23 cellular contexts compared by ENCODE assay signal in genomic region chr5:72418271-72418670, GRCh38.
A peak's percentile ranks its signal among the peaks of the same experiment; 100 is the strongest.
DNase-seq lines count a peak whose midpoint lies in the region; ATAC-seq, FAIRE-seq and TF ChIP-seq lines count a peak whose summit lies in the region.
"Had no signal": no experiment of that assay in that cellular context is flagged by ENCODE, and none has a peak within 500 bp of the region (broad histone marks: within the 10 kb centered on the region; RNA-seq: fewer than 3 reads in every experiment).

No MANE protein-coding gene starts in this region.

- H3F3A ChIP-seq in PC-3 (ENCODE audit: low read length, unreplicated experiment) = no peaks in the 10 kb centered on the region

- H2AFZ ChIP-seq in IMR-90 (replicated peaks; ENCODE audit: low read length, poor library complexity) (peak overlapping the region; percentile 18), K562 (ENCODE audit: low read depth, low read length) (peak overlapping the region; percentile 19; the same call in 1 of the 2 replicates), trophoblast cell (ENCODE audit: insufficient read depth, low read length, poor library complexity) (no peak overlapping the region), PC-3 (ENCODE audit: low read length) (no peak overlapping the region)

- H2BK15ac ChIP-seq in IMR-90 (ENCODE audit: low read depth, low read length) = no peak overlapping the region; the same call in 2 of the 3 replicates

- dilution Hi-C loops in IMR-90 (cut with HindIII; ENCODE audit: low sequenced_read_pairs, unreplicated experiment) = no loop called here

- no peak for TF ChIP-seq RAD21 in IMR-90 (IDR thresholded peaks at IDR 0.05; ENCODE audit: low read length)
- no peak for TF ChIP-seq RAD21 in K562 (CRISPR knock-in tag; conservative IDR thresholded peaks at IDR 0.05 in 1 of 2, IDR thresholded peaks at IDR 0.05 in 1 of 2)

- in situ Hi-C loops in IMR-90 (cut with MboI; ENCODE audit: low sequenced_read_pairs) = no loop called here
- in situ Hi-C loops in K562 (cut with MboI) = no loop called here

- no peak overlapping the region for H2AK9ac ChIP-seq in IMR-90 (replicated peaks; ENCODE audit: low read depth, low read length, poor library complexity)

- H4K91ac ChIP-seq in IMR-90 (ENCODE audit: insufficient read depth, low read depth, low read length) (no peak overlapping the region), trophoblast cell (ENCODE audit: low read depth, low read length) (no peak overlapping the region)

- POLR2A ChIA-PET in IMR-90 (lab: Charles Lee; ENCODE audit: unreplicated experiment) (no interaction called here), K562 (lab: Yijun Ruan, JAX) (interaction anchor here (1.0 kb wide), 1 partner anchor 38 kb away, joined by 3 read pairs; no protein-coding TSS in a partner anchor), PC-3 (lab: Charles Lee; ENCODE audit: unreplicated experiment) (no interaction called here)

- no peak for TF ChIP-seq EP300 in K562 (IDR thresholded peaks at IDR 0.05; ENCODE audit: low read length)

- H3K4me3 ChIP-seq in IMR-90 (ENCODE audit: insufficient read depth, low read depth, low read length) = no peak overlapping the region
- no peak overlapping the region for H3K4me3 ChIP-seq in K562
- no peak overlapping the region for H3K4me3 ChIP-seq in trophoblast cell (ENCODE audit: low read depth, low read length)
- no peak overlapping the region for H3K4me3 ChIP-seq in PC-3 (ENCODE audit: low read length)
- H3K4me3 ChIP-seq: BLaER1 had no signal

- H2BK5ac ChIP-seq in IMR-90 (ENCODE audit: low read depth, low read length, poor library complexity, severe bottlenecking) = no peak overlapping the region
- H2BK5ac ChIP-seq in trophoblast cell (ENCODE audit: low read depth, low read length, poor library complexity) = no peak overlapping the region

- H3K79me2 ChIP-seq in K562 (ENCODE audit: control insufficient read depth, insufficient read depth, low read length) = no peaks in the 10 kb centered on the region
- H3K79me2 ChIP-seq in trophoblast cell (ENCODE audit: control insufficient read depth, insufficient read depth, low read length, poor library complexity) = no peaks in the 10 kb centered on the region
- H3K79me2 ChIP-seq in PC-3 (ENCODE audit: low read length) = no peaks in the 10 kb centered on the region

- H3K4ac ChIP-seq in IMR-90 (ENCODE audit: low read depth, low read length) (no peak overlapping the region), trophoblast cell (ENCODE audit: low read depth, low read length) (no peak overlapping the region)

- H3K23ac ChIP-seq in IMR-90 (ENCODE audit: low read depth, low read length) = no peak overlapping the region
- H3K23ac ChIP-seq in trophoblast cell (ENCODE audit: low read length) = no peak overlapping the region

- H2BK12ac ChIP-seq in trophoblast cell (ENCODE audit: low read length) = no peak overlapping the region

- H3K36me3 ChIP-seq in IMR-90 (ENCODE audit: control insufficient read depth, insufficient read depth, low read length) (no peaks in the 10 kb centered on the region), K562 (ENCODE audit: control insufficient read depth, insufficient read depth, low read length) (no peaks in the 10 kb centered on the region), trophoblast cell (ENCODE audit: control insufficient read depth in 1 of 2, insufficient read depth in 2 of 2, low read length in 2 of 2) (no peaks in the 10 kb centered on the region), PC-3 (ENCODE audit: low read depth, low read length) (no peaks in the 10 kb centered on the region)
- H3K36me3 ChIP-seq: BE2C, BLaER1 had no signal

- H3K9ac ChIP-seq in IMR-90 (ENCODE audit: low read depth, low read length) (no peak overlapping the region), K562 (ENCODE audit: insufficient read depth in 1 of 2, low read depth in 2 of 2, low read length in 2 of 2) (no peak overlapping the region), trophoblast cell (ENCODE audit: low read length) (no peak overlapping the region), PC-3 (ENCODE audit: low read length) (no peak overlapping the region)
- H3K9ac ChIP-seq: BLaER1 had no signal

- no peaks in the 10 kb centered on the region for H3K27me3 ChIP-seq in IMR-90 (ENCODE audit: control insufficient read depth, insufficient read depth, low read length)
- peaks cover 0 to under 1% of the 10 kb centered on the region in 2 experiments; a peak in 1 of 5 replicates for H3K27me3 ChIP-seq in K562 (ENCODE audit: control insufficient read depth in 2 of 2, insufficient read depth in 2 of 2, low read length in 2 of 2)
- no peaks in the 10 kb centered on the region for H3K27me3 ChIP-seq in trophoblast cell (ENCODE audit: insufficient read depth, low read length)
- no peaks in the 10 kb centered on the region for H3K27me3 ChIP-seq in PC-3 (ENCODE audit: low read length)
- H3K27me3 ChIP-seq: BE2C, BLaER1 had no signal

- H3K9me3 ChIP-seq in IMR-90 (ENCODE audit: control insufficient read depth, insufficient read depth, low read length) (no peaks in the 10 kb centered on the region), K562 (replicated peaks; ENCODE audit: control insufficient read depth, insufficient read depth, low read depth, low read length) (no peaks in the 10 kb centered on the region), trophoblast cell (ENCODE audit: insufficient read depth, low read depth, low read length) (peaks cover 9% of the 10 kb centered on the region), PC-3 (ENCODE audit: low read length) (no peaks in the 10 kb centered on the region)
- H3K9me3 ChIP-seq: BE2C had no signal

- H3K14ac ChIP-seq in IMR-90 (replicated peaks; ENCODE audit: low read depth, low read length) (no peak overlapping the region), trophoblast cell (ENCODE audit: low read length) (no peak overlapping the region)

- H3K4me2 ChIP-seq in IMR-90 (ENCODE audit: low read depth, low read length) (no peak overlapping the region), K562 (ENCODE audit: insufficient read depth, low read length) (no peak overlapping the region), trophoblast cell (ENCODE audit: low read length) (no peak overlapping the region), PC-3 (ENCODE audit: low read length) (no peak overlapping the region)
- H3K4me2 ChIP-seq: BLaER1 had no signal

- H3K27ac ChIP-seq in IMR-90 (ENCODE audit: insufficient read depth, low read length) = no peak overlapping the region
- H3K27ac ChIP-seq in K562 (ENCODE audit: extremely low read depth, low read depth, low read length) = no peak overlapping the region
- H3K27ac ChIP-seq in trophoblast cell (ENCODE audit: low read depth, low read length) = no peak overlapping the region
- H3K27ac ChIP-seq in PC-3 (ENCODE audit: low read length) = no peak overlapping the region
- H3K27ac ChIP-seq: BLaER1 had no signal

- H3K9me1 ChIP-seq in IMR-90 (ENCODE audit: insufficient read depth, low read length) = no peaks in the 10 kb centered on the region
- no peaks in the 10 kb centered on the region for H3K9me1 ChIP-seq in K562 (ENCODE audit: control insufficient read depth, insufficient read depth, low read length)

- intact Hi-C loops in IMR-90 (cut with micrococcal nuclease) (no loop called here), K562 (cut with micrococcal nuclease) (no loop called here), PC-3 (cut with micrococcal nuclease) (no loop called here)

- FAIRE-seq in K562 (lab: Jason Lieb, UNC) = peak; percentile 67
- FAIRE-seq: A204.1, D721Med, G401.6, GM12891, GM19239 had no signal

- no peak overlapping the region for H2AK5ac ChIP-seq in IMR-90 (ENCODE audit: low read depth, low read length)
- H2AK5ac ChIP-seq in trophoblast cell (ENCODE audit: low read length) = no peak overlapping the region

- BruUV-seq in IMR-90 (replicated peaks; lab: Mats Ljungman, UMichigan) = no TSS peak
- no TSS peak for BruUV-seq in K562 (replicated peaks; lab: Mats Ljungman, UMichigan)
- BruUV-seq in PC-3 (replicated peaks; lab: Mats Ljungman, UMichigan) = no TSS peak

- no peak for DNase-seq in IMR-90
- peak; percentile 28 for DNase-seq in NCI-H226
- DNase-seq in K562 (ENCODE audit: extremely low read depth in 1 of 4, low spot score in 3 of 4) = no peak
- peak; percentile 78 to 97 for DNase-seq in trophoblast cell
- DNase-seq in D341Med (ENCODE audit: low spot score) = no peak
- DNase-seq in Kasumi-1 (lab: John Stamatoyannopoulos, UW) = no peak
- no peak for DNase-seq in PC-3
- DNase-seq: 8988T; ACHN; BE2C; C1 segment of cervical spinal cord; CD4-positive, alpha-beta memory T cell; CD4-positive, CD25-positive, alpha-beta regulatory T cell; CD8-positive, alpha-beta memory T cell; COR-L47; DMS79 treated with DMSO at 0.1 percent for 48 hours; GF-D8 had no signal

- no peaks in the 10 kb centered on the region for H3K9me2 ChIP-seq in PC-3 (replicated peaks; ENCODE audit: low read length)

- WGBS in IMR-90 (ENCODE audit: extremely low coverage in 2 of 2, insufficient read length in 1 of 2), 2 experiments = 80% methylated on average over 2 of the region's 9 CpGs; no CpG with 5 or more reads in 1 of the 2 experiments
- WGBS in K562 (ENCODE audit: insufficient coverage, low coverage, missing lambda C conversion rate) = 36% methylated on average over 9 of the region's 9 CpGs
- WGBS in trophoblast cell (ENCODE audit: extremely low coverage, insufficient coverage, insufficient read length) = no CpG with 5 or more reads among the region's 9 CpGs

- H3K18ac ChIP-seq in IMR-90 (ENCODE audit: low read depth, low read length) = no peak overlapping the region
- H3K18ac ChIP-seq in trophoblast cell (ENCODE audit: low read length) = no peak overlapping the region

- CTCF ChIA-PET in IMR-90 (lab: Yijun Ruan, JAX) (no interaction called here), K562 (lab: Yijun Ruan, JAX; ENCODE audit: low intra/inter-chr PET ratio) (no interaction called here), PC-3 (lab: Charles Lee) (no interaction called here)

- peak overlapping the region; percentile 28; the same call in 1 of the 2 replicates for H2BK20ac ChIP-seq in IMR-90 (ENCODE audit: low read depth, low read length)

- no peak overlapping the region for H4K12ac ChIP-seq in trophoblast cell (ENCODE audit: low read depth, low read length)

- H4K8ac ChIP-seq in IMR-90 (ENCODE audit: low read depth in 2 of 2, low read length in 2 of 2) (no peak overlapping the region), trophoblast cell (ENCODE audit: low read depth, low read length) (no peak overlapping the region)

- no peak for TF ChIP-seq CTCF in IMR-90 (conservative IDR thresholded peaks at IDR 0.05; ENCODE audit: low read depth, low read length)
- no peak for TF ChIP-seq CTCF in K562 (IDR thresholded peaks at IDR 0.05 in 2 of 3, conservative IDR thresholded peaks at IDR 0.05 in 1 of 3; ENCODE audit: insufficient read depth in 2 of 3, low read depth in 1 of 3, low read length in 3 of 3)
- no peak for TF ChIP-seq CTCF in PC-3 (conservative IDR thresholded peaks at IDR 0.05; ENCODE audit: low read depth, low read length)

- H3K56ac ChIP-seq in IMR-90 (ENCODE audit: extremely low read depth, insufficient read depth, low read length) = no peak overlapping the region

- ATAC-seq in IMR-90 (ENCODE audit: low read depth) (no peak), K562 (no peak), PC-3 (no peak)

- H3K79me1 ChIP-seq in IMR-90 (ENCODE audit: low read depth in 1 of 2, low read length in 2 of 2) (no peaks in the 10 kb centered on the region), trophoblast cell (ENCODE audit: low read length) (peaks cover 2% of the 10 kb centered on the region)

- H4K20me1 ChIP-seq in IMR-90 (ENCODE audit: insufficient read depth, low read length) (no peaks in the 10 kb centered on the region), K562 (replicated peaks; ENCODE audit: control insufficient read depth, insufficient read depth, low read length) (no peaks in the 10 kb centered on the region), PC-3 (ENCODE audit: low read length) (no peaks in the 10 kb centered on the region)
- H4K20me1 ChIP-seq: BLaER1 had no signal

- H4K5ac ChIP-seq in IMR-90 (ENCODE audit: low read depth, low read length) = no peak overlapping the region

- no peak for TF ChIP-seq POLR2A in IMR-90 (IDR thresholded peaks at IDR 0.05; ENCODE audit: low read depth, low read length)
- TF ChIP-seq POLR2A in K562 (conservative IDR thresholded peaks at IDR 0.05) = no peak

- no peak overlapping the region for H2BK120ac ChIP-seq in IMR-90 (ENCODE audit: low read depth, low read length)
- no peak overlapping the region for H2BK120ac ChIP-seq in trophoblast cell (ENCODE audit: insufficient read depth, low read length, poor library complexity)

- no peaks in the 10 kb centered on the region for H3K4me1 ChIP-seq in IMR-90 (ENCODE audit: control insufficient read depth, insufficient read depth, low read length)
- peaks cover 0 to 8% of the 10 kb centered on the region in 2 experiments; a peak in 1 of 5 replicates for H3K4me1 ChIP-seq in K562 (replicated peaks in 1 of 2; ENCODE audit: control insufficient read depth in 2 of 2, insufficient read depth in 2 of 2, low read length in 2 of 2)
- H3K4me1 ChIP-seq in trophoblast cell (ENCODE audit: control insufficient read depth in 1 of 2, insufficient read depth in 2 of 2, low read length in 2 of 2) = peaks cover 0 to 4% of the 10 kb centered on the region in 2 experiments
- H3K4me1 ChIP-seq in PC-3 (ENCODE audit: insufficient read depth, low read length) = no peaks in the 10 kb centered on the region
- H3K4me1 ChIP-seq: BE2C, BLaER1 had no signal

Comparison
In these comparisons a context has a peak if more than half of its experiments do, and no peak if none do; other contexts are left out.
1. DNase-seq: peak in NCI-H226 (single experiment) and trophoblast cell (2 of 2); none in IMR-90 (single experiment), K562 (0 of 4), D341Med (single experiment), Kasumi-1 (0 of 2) and PC-3 (single experiment).
2. H2AFZ ChIP-seq: peak in IMR-90 (single experiment) and K562 (single experiment); none in trophoblast cell (single experiment) and PC-3 (single experiment).